In genomic region chr2:28296904-28297303, GRCh38 we compare ENCODE assay signal across 1 cellular context.
TF ChIP-seq lines count a peak whose summit lies in the region.

No MANE protein-coding gene starts in this region.

TF ChIP-seq in WTC11, 78 proteins besides CTCF, POLR2A, EP300 and RAD21 (continued from another document):
- TF ChIP-seq ZNF281 (CRISPR knock-in tag; IDR thresholded peaks at IDR 0.05), result no peak
- TF ChIP-seq ATF3 (CRISPR knock-in tag; conservative IDR thresholded peaks at IDR 0.05), result no peak
- no peak for TF ChIP-seq AR (CRISPR knock-in tag; IDR thresholded peaks at IDR 0.05)
- TF ChIP-seq ZNF317 (CRISPR knock-in tag; IDR thresholded peaks at IDR 0.05; ENCODE audit: borderline replicate concordance, low read depth), result no peak
- no peak for TF ChIP-seq ELF4 (CRISPR knock-in tag; IDR thresholded peaks at IDR 0.05; ENCODE audit: low read depth)
- TF ChIP-seq ARID4B (CRISPR knock-in tag; IDR thresholded peaks at IDR 0.05; ENCODE audit: borderline replicate concordance), result no peak
- no peak for TF ChIP-seq NFYB (CRISPR knock-in tag; conservative IDR thresholded peaks at IDR 0.05; ENCODE audit: low read depth)
- TF ChIP-seq IRF1 (CRISPR knock-in tag; IDR thresholded peaks at IDR 0.05), result no peak
- TF ChIP-seq MAX (CRISPR knock-in tag; IDR thresholded peaks at IDR 0.05), result no peak
- TF ChIP-seq USF1 (CRISPR knock-in tag; IDR thresholded peaks at IDR 0.05), result no peak
- TF ChIP-seq OVOL2 (CRISPR knock-in tag; IDR thresholded peaks at IDR 0.05; ENCODE audit: borderline replicate concordance), result no peak
